In the genomic region with DNA sequence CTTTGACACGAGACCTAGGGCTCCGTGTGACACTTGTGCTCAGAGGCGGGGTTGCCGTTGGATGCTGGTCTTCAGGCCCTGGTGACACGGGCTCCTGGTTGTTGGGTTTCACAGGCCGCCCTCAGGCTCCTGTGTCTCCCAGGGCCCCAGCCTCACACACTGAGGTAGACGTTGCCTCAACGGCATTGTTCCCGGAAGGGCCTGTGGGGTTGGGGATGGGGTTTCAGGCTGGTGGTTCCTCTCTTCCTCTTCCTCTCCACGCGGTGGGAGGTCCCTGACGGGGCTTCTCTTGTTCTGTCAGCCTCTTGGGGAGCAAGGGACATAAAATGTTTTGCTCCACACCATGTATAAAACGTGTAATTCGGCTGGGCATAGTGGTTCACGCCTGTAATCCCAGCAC, we compare ENCODE assay signal across 13 cellular contexts.
"Had no signal": no experiment of that assay in that cellular context is flagged by ENCODE, and none has a peak within 500 bp of the region (broad histone marks: within the 10 kb centered on the region; RNA-seq: fewer than 3 reads in every experiment).

No MANE protein-coding gene starts in this region.

- ATAC-seq: activated CD4-positive, CD25-positive, alpha-beta regulatory T cell treated with anti-CD3 and anti-CD28 coated beads, Interleukin-2, amount 50 U/mL, for 24 hours; stimulated activated naive CD8-positive, alpha-beta T cell treated with anti-CD3 and anti-CD28 coated beads, Interleukin-15, Interleukin-2, amounts not matched to agents 100 U/mL and 50 U/mL, for 24 hours had no signal

- H3K4me3 Mint-ChIP-seq: immature natural killer cell; T-helper 2 cell treated with Interferon-gamma antibody and Interleukin-4, amounts not matched to agents 5 μg/mL and 100 μg/mL, for 36 hours had no signal

- DNase-seq: activated CD4-positive, alpha-beta T cell treated with anti-CD3 and anti-CD28 coated beads, Interleukin-2, amount 50 U/mL, for 48 hours; activated naive CD4-positive, alpha-beta T cell treated with anti-CD3 and anti-CD28 coated beads, Interleukin-2, amount 50 U/mL, for 16 hours; amygdala; brain microvascular endothelial cell; cerebellar nuclear complex; dermis blood vessel endothelial cell; immature natural killer cell; left cardiac atrium; sigmoid colon; stimulated activated naive CD8-positive, alpha-beta T cell treated with anti-CD3 and anti-CD28 coated beads, Interleukin-15, Interleukin-2, amounts not matched to agents 100 U/mL and 50 U/mL, for 24 hours; SW 1271 had no signal

- H3K9me3 Mint-ChIP-seq: immature natural killer cell; T-helper 2 cell treated with Interferon-gamma antibody and Interleukin-4, amounts not matched to agents 5 μg/mL and 100 μg/mL, for 36 hours had no signal

- H3K27ac Mint-ChIP-seq: T-helper 2 cell treated with Interferon-gamma antibody and Interleukin-4, amounts not matched to agents 5 μg/mL and 100 μg/mL, for 36 hours had no signal
